Comparison of ENCODE assay signal across 29 cellular contexts in genomic region chr9:79788662-79789061, GRCh38.
"Had no signal": no experiment of that assay in that cellular context is flagged by ENCODE, and none has a peak within 500 bp of the region (broad histone marks: within the 10 kb centered on the region; RNA-seq: fewer than 3 reads in every experiment).

No MANE protein-coding gene starts in this region.

- H3K4me1 ChIP-seq: stomach, suprapubic skin, testis, thyroid gland, tibial artery, tibial nerve, transverse colon, upper lobe of left lung, upper lobe of right lung, uterus, vagina had no signal

- H3K27me3 Mint-ChIP-seq: stimulated activated memory B cell treated with anti-CD40 and anti-IgM and Interleukin-4, amounts not matched to agents 10 μg/mL and 1 μg/mL and 100 μg/mL, for 72 hours; stimulated activated naive B cell treated with anti-CD40 and anti-IgM and Interleukin-4, amounts not matched to agents 10 μg/mL and 1 μg/mL and 100 μg/mL, for 72 hours; stimulated activated naive CD8-positive, alpha-beta T cell treated with anti-CD3 and anti-CD28 coated beads, Interleukin-15, amount 100 ng/mL, for 72 hours; stimulated activated naive CD8-positive, alpha-beta T cell treated with anti-CD3 and anti-CD28 coated beads, Interleukin-15, Interleukin-2, amounts not matched to agents 100 ng/mL and 50 ng/mL, for 24 hours had no signal

- H3K9me3 ChIP-seq: suprapubic skin, testis, thoracic aorta, thyroid gland, tibial artery, tibial nerve, transverse colon, upper lobe of right lung, uterus, vagina had no signal

- DNase-seq: stimulated activated CD4-positive, alpha-beta T cell treated with anti-CD3 and anti-CD28 coated beads, Interleukin-2, amount 100 ng/mL, for 48 hours; stimulated activated CD4-positive, alpha-beta T cell treated with anti-CD3 and anti-CD28 coated beads, Interleukin-4, amount 100 ng/mL, for 1 hour; stimulated activated CD4-positive, alpha-beta T cell treated with anti-CD3 and anti-CD28 coated beads, Interleukin-4, amount 100 ng/mL, for 24 hours; stimulated activated CD4-positive, alpha-beta T cell treated with anti-CD3 and anti-CD28 coated beads, Interleukin-4, amount 100 ng/mL, for 4 hours; stimulated activated CD8-positive, alpha-beta memory T cell treated with anti-CD3 and anti-CD28 coated beads, Interleukin-4, amount 100 ng/mL, for 48 hours; stimulated activated naive B cell treated with anti-CD40 and anti-IgM and Interleukin-4, amounts not matched to agents 10 μg/mL and 1 μg/mL and 100 μg/mL, for 72 hours; stimulated activated naive CD4-positive, alpha-beta T cell; stimulated activated naive CD4-positive, alpha-beta T cell treated with Interleukin-2 at 50 U/mL for 16 hours; stimulated activated naive CD8-positive, alpha-beta T cell treated with anti-CD3 and anti-CD28 coated beads, Interleukin-15, amount 100 ng/mL, for 72 hours; stimulated activated naive CD8-positive, alpha-beta T cell treated with anti-CD3 and anti-CD28 coated beads, Interleukin-15, Interleukin-2, amounts not matched to agents 100 U/mL and 50 U/mL, for 24 hours; stomach; substantia nigra; testis; thyroid gland; tibial artery; transverse colon; trophoblast cell; upper lobe of left lung; upper lobe of right lung; uterus had no signal

- H3K27ac Mint-ChIP-seq: stimulated activated effector memory CD8-positive, alpha-beta T cell treated with anti-CD3 and anti-CD28 coated beads, Interleukin-12 subunit alpha, Interleukin-12 subunit beta, amount 100 ng/mL, for 72 hours; stimulated activated memory B cell treated with anti-CD40 and anti-IgM and Interleukin-4, amounts not matched to agents 10 μg/mL and 1 μg/mL and 100 μg/mL, for 72 hours; stimulated activated naive B cell treated with anti-CD40 and anti-IgM and Interleukin-4, amounts not matched to agents 10 μg/mL and 1 μg/mL and 100 μg/mL, for 72 hours; stimulated activated naive CD8-positive, alpha-beta T cell treated with anti-CD3 and anti-CD28 coated beads, Interleukin-15, amount 100 ng/mL, for 72 hours; stimulated activated naive CD8-positive, alpha-beta T cell treated with anti-CD3 and anti-CD28 coated beads, Interleukin-15, Interleukin-2, amounts not matched to agents 100 ng/mL and 50 ng/mL, for 24 hours; type B pancreatic cell had no signal

- H3K36me3 Mint-ChIP-seq: stimulated activated effector memory CD8-positive, alpha-beta T cell treated with anti-CD3 and anti-CD28 coated beads, Interleukin-12 subunit alpha, Interleukin-12 subunit beta, amount 100 ng/mL, for 72 hours; stimulated activated memory B cell treated with anti-CD40 and anti-IgM and Interleukin-4, amounts not matched to agents 10 μg/mL and 1 μg/mL and 100 μg/mL, for 72 hours; stimulated activated naive B cell treated with anti-CD40 and anti-IgM and Interleukin-4, amounts not matched to agents 10 μg/mL and 1 μg/mL and 100 μg/mL, for 72 hours had no signal

- H3K27ac ChIP-seq: stomach, suprapubic skin, testis, thoracic aorta, thyroid gland, tibial artery, tibial nerve, transverse colon, upper lobe of left lung, upper lobe of right lung, uterus, vagina had no signal

- FAIRE-seq: urothelium cell line had no signal

- H3K4me3 Mint-ChIP-seq: stimulated activated effector memory CD8-positive, alpha-beta T cell treated with anti-CD3 and anti-CD28 coated beads, Interleukin-12 subunit alpha, Interleukin-12 subunit beta, amount 100 ng/mL, for 72 hours; stimulated activated memory B cell treated with anti-CD40 and anti-IgM and Interleukin-4, amounts not matched to agents 10 μg/mL and 1 μg/mL and 100 μg/mL, for 72 hours; stimulated activated naive B cell treated with anti-CD40 and anti-IgM and Interleukin-4, amounts not matched to agents 10 μg/mL and 1 μg/mL and 100 μg/mL, for 72 hours; stimulated activated naive CD8-positive, alpha-beta T cell treated with anti-CD3 and anti-CD28 coated beads, Interleukin-15, amount 100 ng/mL, for 72 hours; stimulated activated naive CD8-positive, alpha-beta T cell treated with anti-CD3 and anti-CD28 coated beads, Interleukin-15, Interleukin-2, amounts not matched to agents 100 ng/mL and 50 ng/mL, for 24 hours; type B pancreatic cell had no signal

- H3K4me3 ChIP-seq: stomach, suprapubic skin, testis, thoracic aorta, thyroid gland, tibial artery, tibial nerve, transverse colon, upper lobe of left lung, upper lobe of right lung, uterus, vagina had no signal

- ATAC-seq: stimulated activated effector memory CD8-positive, alpha-beta T cell treated with anti-CD3 and anti-CD28 coated beads, Interleukin-12 subunit alpha, Interleukin-12 subunit beta, amount 100 ng/mL, for 72 hours; stimulated activated memory B cell treated with anti-CD40 and anti-IgM and Interleukin-4, amounts not matched to agents 10 μg/mL and 1 μg/mL and 100 μg/mL, for 72 hours; stimulated activated naive B cell treated with anti-CD40 and anti-IgM and Interleukin-4, amounts not matched to agents 10 μg/mL and 1 μg/mL and 100 μg/mL, for 72 hours; stimulated activated naive CD8-positive, alpha-beta T cell treated with anti-CD3 and anti-CD28 coated beads, Interleukin-15, amount 100 ng/mL, for 72 hours; stimulated activated naive CD8-positive, alpha-beta T cell treated with anti-CD3 and anti-CD28 coated beads, Interleukin-15, Interleukin-2, amounts not matched to agents 100 U/mL and 50 U/mL, for 24 hours; upper lobe of right lung had no signal

- H3K36me3 ChIP-seq: stomach, suprapubic skin, thoracic aorta, thyroid gland, tibial artery, tibial nerve, transverse colon, upper lobe of left lung, upper lobe of right lung, uterus, vagina had no signal

- H3K27me3 ChIP-seq: stomach, suprapubic skin, testis, thyroid gland, tibial nerve, transverse colon, upper lobe of left lung, upper lobe of right lung, uterus, vagina had no signal

- H3K4me1 Mint-ChIP-seq: stimulated activated effector memory CD8-positive, alpha-beta T cell treated with anti-CD3 and anti-CD28 coated beads, Interleukin-12 subunit alpha, Interleukin-12 subunit beta, amount 100 ng/mL, for 72 hours; stimulated activated memory B cell treated with anti-CD40 and anti-IgM and Interleukin-4, amounts not matched to agents 10 μg/mL and 1 μg/mL and 100 μg/mL, for 72 hours; stimulated activated naive B cell treated with anti-CD40 and anti-IgM and Interleukin-4, amounts not matched to agents 10 μg/mL and 1 μg/mL and 100 μg/mL, for 72 hours; stimulated activated naive CD8-positive, alpha-beta T cell treated with anti-CD3 and anti-CD28 coated beads, Interleukin-15, amount 100 ng/mL, for 72 hours had no signal
